In genomic region chr12:3105690-3106479, GRCh38 we compare ENCODE assay signal across 21 cellular contexts. TPM values are rescaled to one million over a fixed set of nuclear protein-coding genes. Genes with fewer than 3 reads are reported as not detected.
A peak's percentile ranks its signal among the peaks of the same experiment; 100 is the strongest.
DNase-seq lines count a peak whose midpoint lies in the region; ATAC-seq and TF ChIP-seq lines count a peak whose summit lies in the region.
"Had no signal": no experiment of that assay in that cellular context is flagged by ENCODE, and none has a peak within 500 bp of the region (broad histone marks: within the 10 kb centered on the region; RNA-seq: fewer than 3 reads in every experiment).

No MANE protein-coding gene starts in this region.

- no peak overlapping the region for H3K9ac ChIP-seq in SK-N-SH

- no peak overlapping the region for H3K4me2 ChIP-seq in SK-N-SH

- TF ChIP-seq CTCF in SK-N-SH (IDR thresholded peaks at IDR 0.05) (no peak), chondrocyte (IDR thresholded peaks at IDR 0.05) (no peak), nephron (IDR thresholded peaks at IDR 0.05; ENCODE audit: unreplicated experiment in 3 of 3) (no peak), vagina (IDR thresholded peaks at IDR 0.05) (no peak)

- WGBS in SK-N-SH (ENCODE audit: low lambda C conversion rate), result 87% methylated on average over 26 of the region's 29 CpGs

- H3K36me3 Mint-ChIP-seq in chondrocyte (ENCODE audit: low read depth), result peaks cover 2% of the 10 kb centered on the region
- peaks cover 10% of the 10 kb centered on the region for H3K36me3 Mint-ChIP-seq in nephron (ENCODE audit: low read depth)

- intact Hi-C loops in vagina (cut with DNase I), result no loop called here

- H3K9me3 Mint-ChIP-seq in chondrocyte (ENCODE audit: low read depth) (no peaks in the 10 kb centered on the region), nephron (no peaks in the 10 kb centered on the region)
- H3K9me3 Mint-ChIP-seq: dendritic cell treated with granulocyte-macrophage colony-stimulating factor and Interleukin-4, amounts not matched to agents 40 ng/mL and 50 ng/mL, for 4 days; T-helper 1 cell treated with Interleukin-12 subunit alpha and Interleukin-12 subunit beta and Interleukin-4 antibody, amounts not matched to agents 30 μg/mL and 1 μg/mL, for 36 hours had no signal

- H3K27ac ChIP-seq in SK-N-SH (ENCODE audit: low read depth in 2 of 2, low read length in 1 of 2), result peak overlapping the region; percentile 72 to 85; a peak in 3 of 4 replicates
- peak overlapping the region; percentile 80 for H3K27ac ChIP-seq in vagina
- H3K27ac ChIP-seq: epithelial cell of prostate had no signal

- peaks cover 2% of the 10 kb centered on the region for H3F3A ChIP-seq in SK-N-SH (replicated peaks; ENCODE audit: insufficient read depth)

- CTCF ChIA-PET in SK-N-SH (lab: Yijun Ruan, JAX), result interaction anchor here (1.0 to 5.4 kb wide), 7 partner anchors 18 to 230 kb away, joined by 3 to 41 read pairs (median 6); no protein-coding TSS in a partner anchor

- H3K4me3 Mint-ChIP-seq in chondrocyte (ENCODE audit: unreplicated experiment), result no peak overlapping the region
- peak overlapping the region; percentile 7 to 31 (median 13) for H3K4me3 Mint-ChIP-seq in nephron
- H3K4me3 Mint-ChIP-seq: dendritic cell treated with granulocyte-macrophage colony-stimulating factor and Interleukin-4, amounts not matched to agents 40 ng/mL and 50 ng/mL, for 4 days; T-helper 1 cell treated with Interleukin-12 subunit alpha and Interleukin-12 subunit beta and Interleukin-4 antibody, amounts not matched to agents 30 μg/mL and 1 μg/mL, for 36 hours had no signal

- H3K4me1 ChIP-seq in SK-N-SH (ENCODE audit: control insufficient read depth in 1 of 2, insufficient read depth in 2 of 2, low read depth in 1 of 2, low read length in 1 of 2) (peaks cover 43 to 50% of the 10 kb centered on the region in 2 experiments; a peak in 3 of 4 replicates), vagina (peaks cover 70% of the 10 kb centered on the region)

- TF ChIP-seq EP300 in SK-N-SH (IDR thresholded peaks at IDR 0.05; ENCODE audit: borderline replicate concordance in 1 of 2, low read depth in 1 of 2, low read length in 1 of 2), result no peak

- no peak for TF ChIP-seq RAD21 in SK-N-SH (IDR thresholded peaks at IDR 0.05; ENCODE audit: low read length)

- H3K36me3 ChIP-seq in SK-N-SH (replicated peaks in 1 of 2; ENCODE audit: control insufficient read depth in 1 of 2, insufficient read depth in 2 of 2, low read length in 1 of 2), result no peaks in the 10 kb centered on the region
- H3K36me3 ChIP-seq in vagina, result peaks cover 0 to 1% of the 10 kb centered on the region in 2 donors
- H3K36me3 ChIP-seq: BE2C, breast epithelium had no signal

- no peak for DNase-seq in SK-N-SH
- no peak for DNase-seq in chondrocyte (ENCODE audit: low spot score)
- DNase-seq in vagina (ENCODE audit: extremely low spot score in 2 of 2), result no peak
- no peak for DNase-seq in NCI-H510A treated with DMSO at 0.1 percent for 48 hours (lab: John Stamatoyannopoulos, UW)
- DNase-seq in HT-29 (ENCODE audit: low spot score), result no peak
- no peak for DNase-seq in T-helper 1 cell
- DNase-seq: activated gamma-delta T cell; Calu3; NCI-H1105 treated with DMSO at 0.1 percent for 48 hours; NCI-H2081 treated with DMSO at 0.1 percent for 48 hours; NCI-H510A; Right ventricle myocardium superior; stimulated activated naive CD4-positive, alpha-beta T cell had no signal

- H3K27me3 ChIP-seq in SK-N-SH (ENCODE audit: insufficient read depth) (no peaks in the 10 kb centered on the region), vagina (no peaks in the 10 kb centered on the region)
- H3K27me3 ChIP-seq: BE2C, breast epithelium had no signal

- H3K4me3 ChIP-seq in SK-N-SH (ENCODE audit: low read depth in 2 of 2, low read length in 1 of 2) (no peak overlapping the region), vagina (no peak overlapping the region)

- no peaks in the 10 kb centered on the region for H3K9me2 ChIP-seq in SK-N-SH

- peak overlapping the region; percentile 43 for H3K27ac Mint-ChIP-seq in chondrocyte (ENCODE audit: unreplicated experiment)
- H3K27ac Mint-ChIP-seq in nephron, result peak overlapping the region; percentile 68 to 93 (median 80)
- H3K27ac Mint-ChIP-seq: dendritic cell treated with granulocyte-macrophage colony-stimulating factor and Interleukin-4, amounts not matched to agents 40 ng/mL and 50 ng/mL, for 4 days; T-helper 1 cell treated with Interleukin-12 subunit alpha and Interleukin-12 subunit beta and Interleukin-4 antibody, amounts not matched to agents 30 μg/mL and 1 μg/mL, for 36 hours had no signal

- H3K4me1 Mint-ChIP-seq in chondrocyte (ENCODE audit: low read depth), result peaks cover 77% of the 10 kb centered on the region
- H3K4me1 Mint-ChIP-seq in nephron, result peaks cover 60% of the 10 kb centered on the region

- no peak for TF ChIP-seq POLR2A in vagina (IDR thresholded peaks at IDR 0.05)

- no peak overlapping the region for H2AFZ ChIP-seq in SK-N-SH (ENCODE audit: low read depth)

- H3K9me3 ChIP-seq in SK-N-SH (no peaks in the 10 kb centered on the region), vagina (no peaks in the 10 kb centered on the region)
- H3K9me3 ChIP-seq: BE2C, breast epithelium had no signal

- H3K79me2 ChIP-seq in SK-N-SH (ENCODE audit: insufficient read depth), result no peaks in the 10 kb centered on the region; the same call in none of the 2 replicates

- no peaks in the 10 kb centered on the region; the same call in 1 of the 2 replicates for H4K20me1 ChIP-seq in SK-N-SH (ENCODE audit: insufficient read depth)

- H3K27me3 Mint-ChIP-seq in chondrocyte (ENCODE audit: low read depth) (no peaks in the 10 kb centered on the region), nephron (ENCODE audit: low read depth) (no peaks in the 10 kb centered on the region)

- POLR2A ChIA-PET in SK-N-SH (lab: Yijun Ruan, JAX), result interaction anchor here (1.0 to 1.7 kb wide), 4 partner anchors 17 to 176 kb away, joined by 3 to 7 read pairs (median 4); no protein-coding TSS in a partner anchor

- ATAC-seq in SK-N-SH treated with all-trans-retinoic acid at 6 μM for 48 hours, result no peak
- ATAC-seq: HCT116 had no signal

TF ChIP-seq in SK-N-SH, 30 proteins besides CTCF, POLR2A, EP300 and RAD21:
- TF ChIP-seq SIN3A (IDR thresholded peaks at IDR 0.05; ENCODE audit: borderline replicate concordance, low read depth, low read length) (no peak), FOSL2 (IDR thresholded peaks at IDR 0.05; ENCODE audit: borderline replicate concordance, low read depth) (no peak), MXI1 (IDR thresholded peaks at IDR 0.05; ENCODE audit: low read depth, low read length) (no peak), TCF12 (IDR thresholded peaks at IDR 0.05) (no peak), CHD2 (IDR thresholded peaks at IDR 0.05; ENCODE audit: low read length, partially characterized antibody) (no peak), JUND (IDR thresholded peaks at IDR 0.05) (no peak), FOXM1 (IDR thresholded peaks at IDR 0.05; ENCODE audit: low read depth) (no peak)

TF ChIP-seq in SK-N-SH treated with all-trans-retinoic acid at 6 μM for 48 hours, 23 proteins besides CTCF, POLR2A, EP300 and RAD21:
- TF ChIP-seq TCF4 (CRISPR knock-in tag; IDR thresholded peaks at IDR 0.05; ENCODE audit: borderline replicate concordance) (no peak), ISL1 (CRISPR knock-in tag; IDR thresholded peaks at IDR 0.05) (no peak), BACH2 (CRISPR knock-in tag; IDR thresholded peaks at IDR 0.05; ENCODE audit: borderline replicate concordance) (no peak), ARNTL (CRISPR knock-in tag; IDR thresholded peaks at IDR 0.05; ENCODE audit: borderline replicate concordance, low read depth) (no peak), PATZ1 (CRISPR knock-in tag; IDR thresholded peaks at IDR 0.05; ENCODE audit: borderline replicate concordance) (no peak), ZC3H10 (CRISPR knock-in tag; IDR thresholded peaks at IDR 0.05) (no peak), ZFP3 (CRISPR knock-in tag; IDR thresholded peaks at IDR 0.05) (no peak), SNAI2 (CRISPR knock-in tag; IDR thresholded peaks at IDR 0.05) (no peak), TOX (CRISPR knock-in tag; IDR thresholded peaks at IDR 0.05; ENCODE audit: borderline replicate concordance) (no peak)

RNA-seq across cellular contexts. Expression of gene TSPAN9, which starts 28.7 kb away (rescaled TPM):
- polyA plus RNA-seq in SK-N-SH (2012; rRNA removed), result 34.9 and 40.1 TPM in 2 replicates
- 22.9 and 33.7 TPM in 2 replicates for polyA plus RNA-seq in SK-N-SH (2012; cell fraction: cytosol; rRNA removed)
- 40.6 and 55.1 TPM in 2 replicates for polyA plus RNA-seq in SK-N-SH (2012; cell fraction: nucleus; rRNA removed)
- total RNA-seq in chondrocyte, result 50.4 to 98.1 TPM (median 54.4 TPM) in 3 replicates
- total RNA-seq in vagina, result 32.2 TPM
- 11.3 and 12.0 TPM in 2 replicates for total RNA-seq in HT-29 (2014; rRNA removed; shearing (Covaris generic))
